22 cellular contexts compared by ENCODE assay signal in genomic region chr5:134536876-134537275, GRCh38. TPM values are rescaled to one million over a fixed set of nuclear protein-coding genes. Genes with fewer than 3 reads are reported as not detected.
A peak's percentile ranks its signal among the peaks of the same experiment; 100 is the strongest.
DNase-seq lines count a peak whose midpoint lies in the region; ATAC-seq, FAIRE-seq and TF ChIP-seq lines count a peak whose summit lies in the region.
"Had no signal": no experiment of that assay in that cellular context is flagged by ENCODE, and none has a peak within 500 bp of the region (broad histone marks: within the 10 kb centered on the region; RNA-seq: fewer than 3 reads in every experiment).

No MANE protein-coding gene starts in this region.

- intact Hi-C loops in CD4-positive, alpha-beta T cell (cut with DNase I, micrococcal nuclease), result no loop called here
- intact Hi-C loops in activated T-helper 1 cell treated with anti-CD3 and anti-CD28 coated beads, Interleukin-12 subunit alpha, Interleukin-12 subunit beta, Interleukin-2, Interleukin-4 antibody, amounts not matched to agents 30 ng/mL and 10 ng/mL and 1 ng/mL, durations not matched to agents 14 hours and 24 hours and 36 hours (cut with micrococcal nuclease), result loop anchor here (1.0 kb wide), 1 partner anchor 8 kb away; no protein-coding TSS in a partner anchor
- intact Hi-C loops in naive thymus-derived CD4-positive, alpha-beta T cell (cut with micrococcal nuclease), result no loop called here

- 26 to 80% (median 44%) methylated on average over 1 of the region's 1 CpG for WGBS in small intestine, 3 donors

- H3K27ac Mint-ChIP-seq in CD4-positive, alpha-beta T cell, result peak overlapping the region; percentile 100
- H3K27ac Mint-ChIP-seq in IgD-negative memory B cell, result peak overlapping the region in 2 of 3 donors; percentile 40 to 90
- peak overlapping the region; percentile 51 for H3K27ac Mint-ChIP-seq in activated T-helper 1 cell treated with anti-CD3 and anti-CD28 coated beads, Interleukin-12 subunit alpha, Interleukin-12 subunit beta, Interleukin-2, Interleukin-4 antibody, amounts not matched to agents 30 ng/mL and 10 ng/mL and 1 ng/mL, durations not matched to agents 14 hours and 24 hours and 36 hours
- peak overlapping the region in 8 of 9 donors; percentile 46 to 82 (median 58) for H3K27ac Mint-ChIP-seq in naive thymus-derived CD4-positive, alpha-beta T cell

- no peaks in the 10 kb centered on the region for H3K9me3 ChIP-seq in CD4-positive, alpha-beta T cell (ENCODE audit: control insufficient read depth, low read length)
- H3K9me3 ChIP-seq in naive thymus-derived CD4-positive, alpha-beta T cell (ENCODE audit: control insufficient read depth in 2 of 3, low read length in 3 of 3), result no peaks in the 10 kb centered on the region
- no peaks in the 10 kb centered on the region for H3K9me3 ChIP-seq in small intestine (ENCODE audit: control insufficient read depth, low read depth)
- H3K9me3 ChIP-seq: SK-N-SH, thyroid gland had no signal

- CTCF ChIA-PET in CD4-positive, alpha-beta T cell (lab: Charles Lee), result interaction anchor here (1.3 kb wide), 1 partner anchor 9 kb away, joined by 4 read pairs; no protein-coding TSS in a partner anchor
- CTCF ChIA-PET in naive thymus-derived CD4-positive, alpha-beta T cell (lab: Charles Lee), result no interaction called here

- H3K4me3 ChIP-seq in naive thymus-derived CD4-positive, alpha-beta T cell (ENCODE audit: low read length), result no peak overlapping the region
- H3K4me3 ChIP-seq in small intestine (ENCODE audit: low read depth in 1 of 2, low read length in 2 of 2), result no peak overlapping the region
- H3K4me3 ChIP-seq: thyroid gland had no signal

- H3K4me1 ChIP-seq in naive thymus-derived CD4-positive, alpha-beta T cell (ENCODE audit: control insufficient read depth in 2 of 2, insufficient read depth in 2 of 2, low read length in 2 of 2), result peaks cover 40 to 47% of the 10 kb centered on the region in 2 donors
- H3K4me1 ChIP-seq in small intestine (ENCODE audit: control insufficient read depth in 2 of 2, insufficient read depth in 1 of 2, low read depth in 1 of 2, low read length in 1 of 2), result peaks cover 0 to 2% of the 10 kb centered on the region in 2 donors

- H3K27me3 ChIP-seq in CD4-positive, alpha-beta T cell (ENCODE audit: control insufficient read depth, insufficient read depth, low read length), result no peaks in the 10 kb centered on the region
- no peaks in the 10 kb centered on the region for H3K27me3 ChIP-seq in naive thymus-derived CD4-positive, alpha-beta T cell (ENCODE audit: control insufficient read depth in 2 of 2, insufficient read depth in 2 of 2, low read length in 2 of 2)
- no peaks in the 10 kb centered on the region for H3K27me3 ChIP-seq in small intestine (ENCODE audit: control insufficient read depth in 2 of 2, insufficient read depth in 2 of 2, low read length in 2 of 2)
- H3K27me3 ChIP-seq: thyroid gland had no signal

- H3K36me3 ChIP-seq in naive thymus-derived CD4-positive, alpha-beta T cell (ENCODE audit: control insufficient read depth in 2 of 3, insufficient read depth in 3 of 3, low read length in 3 of 3), result peaks cover 6 to 70% (median 20%) of the 10 kb centered on the region in 3 experiments
- peaks cover 11 to 30% of the 10 kb centered on the region in 2 donors for H3K36me3 ChIP-seq in small intestine (ENCODE audit: control insufficient read depth in 2 of 2, insufficient read depth in 2 of 2, low read length in 2 of 2)

- H3K4me3 Mint-ChIP-seq in CD4-positive, alpha-beta T cell, result no peak overlapping the region
- H3K4me3 Mint-ChIP-seq in IgD-negative memory B cell, result peak overlapping the region in 2 of 4 donors; percentile 41 to 67
- no peak overlapping the region for H3K4me3 Mint-ChIP-seq in activated T-helper 1 cell treated with anti-CD3 and anti-CD28 coated beads, Interleukin-12 subunit alpha, Interleukin-12 subunit beta, Interleukin-2, Interleukin-4 antibody, amounts not matched to agents 30 ng/mL and 10 ng/mL and 1 ng/mL, durations not matched to agents 14 hours and 24 hours and 36 hours
- H3K4me3 Mint-ChIP-seq in naive thymus-derived CD4-positive, alpha-beta T cell, result peak overlapping the region in 2 of 10 donors; percentile 32 to 67

- H3K9me3 Mint-ChIP-seq in CD4-positive, alpha-beta T cell, result no peaks in the 10 kb centered on the region
- no peaks in the 10 kb centered on the region for H3K9me3 Mint-ChIP-seq in IgD-negative memory B cell
- H3K9me3 Mint-ChIP-seq in activated T-helper 1 cell treated with anti-CD3 and anti-CD28 coated beads, Interleukin-12 subunit alpha, Interleukin-12 subunit beta, Interleukin-2, Interleukin-4 antibody, amounts not matched to agents 30 ng/mL and 10 ng/mL and 1 ng/mL, durations not matched to agents 14 hours and 24 hours and 36 hours, result no peaks in the 10 kb centered on the region
- H3K9me3 Mint-ChIP-seq in naive thymus-derived CD4-positive, alpha-beta T cell, result no peaks in the 10 kb centered on the region

- no peak overlapping the region for H3K27ac ChIP-seq in CD4-positive, alpha-beta T cell (ENCODE audit: low read depth, low read length)
- peak overlapping the region; percentile 25 for H3K27ac ChIP-seq in naive thymus-derived CD4-positive, alpha-beta T cell (ENCODE audit: low read depth, low read length)
- H3K27ac ChIP-seq in small intestine (ENCODE audit: low read depth in 1 of 2, low read length in 1 of 2), result no peak overlapping the region
- H3K27ac ChIP-seq: thyroid gland had no signal

- no peak for ATAC-seq in CD4-positive, alpha-beta T cell (ENCODE audit: poor library complexity)
- ATAC-seq in naive thymus-derived CD4-positive, alpha-beta T cell, result no peak
- ATAC-seq: left cardiac atrium, PC-3, sciatic nerve had no signal

- no peak for FAIRE-seq in small intestine (lab: Jason Lieb, UNC)
- FAIRE-seq: HTR-8/SVneo, TTC549 had no signal

- POLR2A ChIA-PET in CD4-positive, alpha-beta T cell (lab: Charles Lee), result no interaction called here
- POLR2A ChIA-PET in naive thymus-derived CD4-positive, alpha-beta T cell (lab: Charles Lee), result interaction anchor here (1.0 kb wide), 1 partner anchor 13 kb away, joined by 3 read pairs; no protein-coding TSS in a partner anchor

- H3K36me3 Mint-ChIP-seq in CD4-positive, alpha-beta T cell (ENCODE audit: low read depth), result peaks cover 92% of the 10 kb centered on the region
- peaks cover 9% of the 10 kb centered on the region for H3K36me3 Mint-ChIP-seq in IgD-negative memory B cell
- H3K36me3 Mint-ChIP-seq in activated T-helper 1 cell treated with anti-CD3 and anti-CD28 coated beads, Interleukin-12 subunit alpha, Interleukin-12 subunit beta, Interleukin-2, Interleukin-4 antibody, amounts not matched to agents 30 ng/mL and 10 ng/mL and 1 ng/mL, durations not matched to agents 14 hours and 24 hours and 36 hours (ENCODE audit: low read depth), result peaks cover 26% of the 10 kb centered on the region
- H3K36me3 Mint-ChIP-seq in naive thymus-derived CD4-positive, alpha-beta T cell, result peaks cover 0 to 29% (median 20%) of the 10 kb centered on the region in 5 donors

- H3K4me1 Mint-ChIP-seq in CD4-positive, alpha-beta T cell (ENCODE audit: low read depth), result peaks cover 68% of the 10 kb centered on the region
- peaks cover 48 to 73% (median 68%) of the 10 kb centered on the region in 3 donors for H3K4me1 Mint-ChIP-seq in IgD-negative memory B cell
- peaks cover 44% of the 10 kb centered on the region for H3K4me1 Mint-ChIP-seq in activated T-helper 1 cell treated with anti-CD3 and anti-CD28 coated beads, Interleukin-12 subunit alpha, Interleukin-12 subunit beta, Interleukin-2, Interleukin-4 antibody, amounts not matched to agents 30 ng/mL and 10 ng/mL and 1 ng/mL, durations not matched to agents 14 hours and 24 hours and 36 hours (ENCODE audit: low read depth)
- H3K4me1 Mint-ChIP-seq in naive thymus-derived CD4-positive, alpha-beta T cell, result peaks cover 43 to 78% (median 72%) of the 10 kb centered on the region in 7 donors

- H3K27me3 Mint-ChIP-seq in CD4-positive, alpha-beta T cell, result no peaks in the 10 kb centered on the region
- no peaks in the 10 kb centered on the region for H3K27me3 Mint-ChIP-seq in IgD-negative memory B cell
- no peaks in the 10 kb centered on the region for H3K27me3 Mint-ChIP-seq in activated T-helper 1 cell treated with anti-CD3 and anti-CD28 coated beads, Interleukin-12 subunit alpha, Interleukin-12 subunit beta, Interleukin-2, Interleukin-4 antibody, amounts not matched to agents 30 ng/mL and 10 ng/mL and 1 ng/mL, durations not matched to agents 14 hours and 24 hours and 36 hours (ENCODE audit: insufficient read depth)
- no peaks in the 10 kb centered on the region for H3K27me3 Mint-ChIP-seq in naive thymus-derived CD4-positive, alpha-beta T cell

- DNase-seq in CD4-positive, alpha-beta T cell, result no peak
- DNase-seq in activated T-helper 1 cell treated with anti-CD3 and anti-CD28 coated beads, Interleukin-12 subunit alpha, Interleukin-12 subunit beta, Interleukin-2, Interleukin-4 antibody, amounts not matched to agents 30 ng/mL and 10 ng/mL and 1 ng/mL, durations not matched to agents 14 hours and 24 hours and 36 hours (ENCODE audit: low spot score), result no peak
- DNase-seq in naive thymus-derived CD4-positive, alpha-beta T cell, result no peak
- DNase-seq in stimulated activated naive CD4-positive, alpha-beta T cell treated with Interleukin-2 at 50 U/mL for 16 hours (lab: John Stamatoyannopoulos, UW), result no peak
- DNase-seq in AG08396 (ENCODE audit: low spot score) (no peak), small intestine (no peak)
- DNase-seq: activated CD8-positive, alpha-beta memory T cell treated with anti-CD3 and anti-CD28 coated beads for 24 hours; central memory CD4-positive, alpha-beta T cell; DMS79; left cardiac atrium; midbrain; MM.1S; NCI-H2029; NCI-H526; occipital lobe; PC-3; SK-N-SH; thyroid gland had no signal

- TF ChIP-seq CTCF in CD4-positive, alpha-beta T cell (IDR thresholded peaks at IDR 0.05), result no peak

RNA-seq across cellular contexts. Expression of gene JADE2, which starts 11.4 kb away (rescaled TPM):
- 100 to 1,000 TPM; 120 to 124 TPM for total RNA-seq in CD4-positive, alpha-beta T cell
- polyA plus RNA-seq in IgD-negative memory B cell, result 46.7 TPM
- 70.2 and 74.3 TPM in 2 replicates for total RNA-seq in activated T-helper 1 cell treated with anti-CD3 and anti-CD28 coated beads, Interleukin-12 subunit alpha, Interleukin-12 subunit beta, Interleukin-2, Interleukin-4 antibody, amounts not matched to agents 30 ng/mL and 10 ng/mL and 1 ng/mL, durations not matched to agents 14 hours and 24 hours and 36 hours
- total RNA-seq in naive thymus-derived CD4-positive, alpha-beta T cell, result 100 to 1,000 TPM in 4 of 5 experiments, 10 to 100 TPM in 1; 99.0 to 271 (median 153) TPM
- 10 to 100 TPM; 29.8 to 55.7 TPM for polyA plus RNA-seq in naive thymus-derived CD4-positive, alpha-beta T cell
- polyA plus RNA-seq in small intestine, result 10 to 100 TPM in 1 of 3 donors, 1 to 10 TPM in 2; 8.1 to 24.2 (median 8.4) TPM
